19 cellular contexts compared by ENCODE assay signal in genomic region chr13:36814465-36814864, GRCh38. TPM values are rescaled to one million over a fixed set of nuclear protein-coding genes. Genes with fewer than 3 reads are reported as not detected.
DNase-seq lines count a peak whose midpoint lies in the region; ATAC-seq and TF ChIP-seq lines count a peak whose summit lies in the region.
"Had no signal": no experiment of that assay in that cellular context is flagged by ENCODE, and none has a peak within 500 bp of the region (broad histone marks: within the 10 kb centered on the region; RNA-seq: fewer than 3 reads in every experiment).

No MANE protein-coding gene starts in this region.

- H4K8ac ChIP-seq in mesenchymal stem cell (ENCODE audit: low read length): no peak overlapping the region

- no peak overlapping the region for H2BK120ac ChIP-seq in mesenchymal stem cell (ENCODE audit: low read depth, low read length)

- H3K36me3 ChIP-seq in DND-41 (ENCODE audit: insufficient read depth, low read length): no peaks in the 10 kb centered on the region
- H3K36me3 ChIP-seq in mesenchymal stem cell (ENCODE audit: control insufficient read depth in 1 of 2, insufficient read depth in 2 of 2, low read depth in 1 of 2, low read length in 2 of 2): no peaks in the 10 kb centered on the region
- H3K36me3 ChIP-seq in WERI-Rb-1: no peaks in the 10 kb centered on the region
- H3K36me3 ChIP-seq: neutrophil, right atrium auricular region, transverse colon had no signal

- H4K20me1 ChIP-seq in DND-41 (ENCODE audit: insufficient read depth, low read length): no peaks in the 10 kb centered on the region

- H3K79me1 ChIP-seq in mesenchymal stem cell (replicated peaks; ENCODE audit: low read length, poor library complexity, severe bottlenecking): no peaks in the 10 kb centered on the region

- no peak for TF ChIP-seq CTCF in DND-41 (IDR thresholded peaks at IDR 0.05; ENCODE audit: borderline replicate concordance, extremely low read depth, low read length, poor library complexity, severe bottlenecking)
- TF ChIP-seq CTCF in WERI-Rb-1 (IDR thresholded peaks at IDR 0.05; ENCODE audit: low read depth, low read length): no peak

- no peak overlapping the region for H2BK12ac ChIP-seq in mesenchymal stem cell (ENCODE audit: low read length in 2 of 2)

- 91% methylated on average over 8 of the region's 9 CpGs for WGBS in mesenchymal stem cell

- no peak overlapping the region for H2BK5ac ChIP-seq in mesenchymal stem cell (ENCODE audit: low read depth, low read length, poor library complexity, severe bottlenecking)

- H3K4me3 ChIP-seq in DND-41 (ENCODE audit: low read depth in 1 of 2, low read length in 2 of 2): no peak overlapping the region
- H3K4me3 ChIP-seq in mesenchymal stem cell (ENCODE audit: insufficient read depth in 1 of 2, low read depth in 1 of 2, low read length in 2 of 2): no peak overlapping the region
- no peak overlapping the region for H3K4me3 ChIP-seq in WERI-Rb-1 (ENCODE audit: low read depth, low read length)
- H3K4me3 ChIP-seq: PC-9, right atrium auricular region, transverse colon had no signal

- H3K4me2 ChIP-seq in DND-41 (ENCODE audit: insufficient read depth, low read length) (no peak overlapping the region), mesenchymal stem cell (ENCODE audit: low read length, poor library complexity, severe bottlenecking) (no peak overlapping the region)
- H3K4me2 ChIP-seq: PC-9, SK-N-SH had no signal

- H3K9me3 ChIP-seq in DND-41 (ENCODE audit: insufficient read depth, low read length, severe bottlenecking) (no peaks in the 10 kb centered on the region), mesenchymal stem cell (ENCODE audit: control insufficient read depth, low read length) (no peaks in the 10 kb centered on the region), WERI-Rb-1 (ENCODE audit: severe bottlenecking) (no peaks in the 10 kb centered on the region)
- H3K9me3 ChIP-seq: neutrophil, right atrium auricular region, SK-N-SH, transverse colon had no signal

- no peak overlapping the region for H3K23ac ChIP-seq in mesenchymal stem cell (ENCODE audit: low read length in 2 of 2)

- no peak overlapping the region for H2AFZ ChIP-seq in DND-41 (ENCODE audit: low read depth, low read length)
- H2AFZ ChIP-seq in mesenchymal stem cell (ENCODE audit: low read depth, low read length): no peak overlapping the region
- H2AFZ ChIP-seq: PC-9 had no signal

- H3K14ac ChIP-seq in mesenchymal stem cell (ENCODE audit: low read length in 2 of 2): no peak overlapping the region

- peaks cover 3% of the 10 kb centered on the region for H3K27me3 ChIP-seq in DND-41 (ENCODE audit: insufficient read depth, low read length, poor library complexity)
- H3K27me3 ChIP-seq in mesenchymal stem cell (ENCODE audit: control insufficient read depth in 1 of 2, insufficient read depth in 1 of 2, low read length in 2 of 2): peaks cover 9 to 21% of the 10 kb centered on the region in 2 experiments
- no peaks in the 10 kb centered on the region for H3K27me3 ChIP-seq in WERI-Rb-1 (ENCODE audit: insufficient read depth, low read depth, severe bottlenecking)
- H3K27me3 ChIP-seq: right atrium auricular region had no signal

- H2AK5ac ChIP-seq in mesenchymal stem cell (ENCODE audit: low read length, severe bottlenecking): no peak overlapping the region

- peaks cover 12% of the 10 kb centered on the region for H3K4me1 ChIP-seq in DND-41 (ENCODE audit: insufficient read depth, low read length)
- H3K4me1 ChIP-seq in mesenchymal stem cell (ENCODE audit: control insufficient read depth, insufficient read depth, low read depth, low read length): no peaks in the 10 kb centered on the region

- no peak overlapping the region for H3K27ac ChIP-seq in DND-41 (ENCODE audit: low read length)
- H3K27ac ChIP-seq in mesenchymal stem cell (ENCODE audit: low read length, poor library complexity, severe bottlenecking): no peak overlapping the region
- H3K27ac ChIP-seq in WERI-Rb-1: no peak overlapping the region
- H3K27ac ChIP-seq: neutrophil, PC-9, right atrium auricular region, transverse colon had no signal

- H3K18ac ChIP-seq in mesenchymal stem cell (ENCODE audit: low read depth in 1 of 2, low read length in 2 of 2): no peak overlapping the region

- ATAC-seq in DND-41 (ENCODE audit: insufficient read depth, low read depth): no peak
- no peak for ATAC-seq in GM18907 (IDR thresholded peaks at IDR 0.05; ENCODE audit: unreplicated experiment)
- ATAC-seq: stimulated activated naive CD8-positive, alpha-beta T cell treated with anti-CD3 and anti-CD28 coated beads, Interleukin-15, Interleukin-2, amounts not matched to agents 100 U/mL and 50 U/mL, for 24 hours had no signal

- H3K9ac ChIP-seq in DND-41 (ENCODE audit: low read depth, low read length): no peak overlapping the region
- no peak overlapping the region for H3K9ac ChIP-seq in mesenchymal stem cell (ENCODE audit: low read length)
- H3K9ac ChIP-seq: SK-N-SH had no signal

- DNase-seq in DND-41 (peak; percentile 22), MV-4-11 (lab: John Stamatoyannopoulos, UW) (peak; percentile 71), amniotic epithelial cell (ENCODE audit: low read depth) (peak; percentile 32), mesenchymal stem cell (peak; percentile 2), SIG-M5 (lab: John Stamatoyannopoulos, UW) (no peak), WERI-Rb-1 (no peak)
- no peak for DNase-seq in activated CD4-positive, alpha-beta T cell treated with anti-CD3 and anti-CD28 coated beads, Interleukin-2, amount 50 U/mL, for 1 hour
- DNase-seq: activated CD4-positive, alpha-beta T cell treated with anti-CD3 and anti-CD28 coated beads, Interleukin-2, amount 50 U/mL, for 4 hours; activated T-cell treated with anti-CD3 and anti-CD28 coated beads, Interleukin-2, amount 50 U/mL, for 1 hour; hypothalamus; kidney; PC-9; stimulated activated naive CD8-positive, alpha-beta T cell treated with anti-CD3 and anti-CD28 coated beads, Interleukin-15, Interleukin-2, amounts not matched to agents 100 U/mL and 50 U/mL, for 24 hours; T1000; transverse colon had no signal

- H2BK15ac ChIP-seq in mesenchymal stem cell (ENCODE audit: low read depth, poor library complexity, severe bottlenecking): no peak overlapping the region

- H3K4ac ChIP-seq in mesenchymal stem cell (ENCODE audit: low read depth in 1 of 2, low read length in 2 of 2): no peak overlapping the region

- no peak overlapping the region for H4K91ac ChIP-seq in mesenchymal stem cell (ENCODE audit: low read length)

- peaks cover 5% of the 10 kb centered on the region for H3K79me2 ChIP-seq in DND-41 (ENCODE audit: insufficient read depth, low read length)

RNA-seq across cellular contexts. Expression of gene RFXAP, which starts 4.6 kb away (rescaled TPM):
- polyA plus RNA-seq in mesenchymal stem cell (2013, experiment 1 of 2): 3.2 TPM
- 3.7 TPM for polyA plus RNA-seq in mesenchymal stem cell (2013, experiment 2 of 2)

Comparison
In these comparisons a context has a peak if more than half of its experiments do, and no peak if none do; other contexts are left out.
1. DNase-seq: peak in DND-41 (single experiment), MV-4-11 (single experiment), amniotic epithelial cell (single experiment) and mesenchymal stem cell (single experiment); none in SIG-M5 (single experiment), activated CD4-positive, alpha-beta T cell treated with anti-CD3 and anti-CD28 coated beads, Interleukin-2, amount 50 U/mL, for 1 hour (single experiment) and WERI-Rb-1 (single experiment).